1 cellular context compared by ENCODE assay signal in the genomic region with DNA sequence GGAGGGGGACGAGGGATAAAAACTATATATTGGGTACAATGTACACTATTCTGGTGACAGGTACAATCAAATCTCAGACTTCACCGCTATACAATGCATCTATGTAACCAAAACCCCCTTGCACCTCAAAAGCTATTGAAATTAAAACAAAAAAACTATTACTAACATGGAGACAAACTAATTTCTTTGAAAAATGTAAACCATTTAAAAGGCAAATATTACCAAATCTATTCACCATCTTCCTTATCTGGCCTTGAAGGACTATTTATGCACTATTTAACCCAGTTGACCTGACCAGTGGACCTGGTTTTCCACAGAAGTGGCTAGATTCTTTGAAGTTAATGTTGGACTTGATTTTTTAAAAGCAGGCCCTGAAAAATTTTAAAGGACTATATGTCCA.
TF ChIP-seq lines count a peak whose summit lies in the region.

No MANE protein-coding gene starts in this region.

TF ChIP-seq in HepG2, 621 proteins besides CTCF, POLR2A, EP300 and RAD21 (continued from another document and continues in another):
- TF ChIP-seq, protein P1, sequence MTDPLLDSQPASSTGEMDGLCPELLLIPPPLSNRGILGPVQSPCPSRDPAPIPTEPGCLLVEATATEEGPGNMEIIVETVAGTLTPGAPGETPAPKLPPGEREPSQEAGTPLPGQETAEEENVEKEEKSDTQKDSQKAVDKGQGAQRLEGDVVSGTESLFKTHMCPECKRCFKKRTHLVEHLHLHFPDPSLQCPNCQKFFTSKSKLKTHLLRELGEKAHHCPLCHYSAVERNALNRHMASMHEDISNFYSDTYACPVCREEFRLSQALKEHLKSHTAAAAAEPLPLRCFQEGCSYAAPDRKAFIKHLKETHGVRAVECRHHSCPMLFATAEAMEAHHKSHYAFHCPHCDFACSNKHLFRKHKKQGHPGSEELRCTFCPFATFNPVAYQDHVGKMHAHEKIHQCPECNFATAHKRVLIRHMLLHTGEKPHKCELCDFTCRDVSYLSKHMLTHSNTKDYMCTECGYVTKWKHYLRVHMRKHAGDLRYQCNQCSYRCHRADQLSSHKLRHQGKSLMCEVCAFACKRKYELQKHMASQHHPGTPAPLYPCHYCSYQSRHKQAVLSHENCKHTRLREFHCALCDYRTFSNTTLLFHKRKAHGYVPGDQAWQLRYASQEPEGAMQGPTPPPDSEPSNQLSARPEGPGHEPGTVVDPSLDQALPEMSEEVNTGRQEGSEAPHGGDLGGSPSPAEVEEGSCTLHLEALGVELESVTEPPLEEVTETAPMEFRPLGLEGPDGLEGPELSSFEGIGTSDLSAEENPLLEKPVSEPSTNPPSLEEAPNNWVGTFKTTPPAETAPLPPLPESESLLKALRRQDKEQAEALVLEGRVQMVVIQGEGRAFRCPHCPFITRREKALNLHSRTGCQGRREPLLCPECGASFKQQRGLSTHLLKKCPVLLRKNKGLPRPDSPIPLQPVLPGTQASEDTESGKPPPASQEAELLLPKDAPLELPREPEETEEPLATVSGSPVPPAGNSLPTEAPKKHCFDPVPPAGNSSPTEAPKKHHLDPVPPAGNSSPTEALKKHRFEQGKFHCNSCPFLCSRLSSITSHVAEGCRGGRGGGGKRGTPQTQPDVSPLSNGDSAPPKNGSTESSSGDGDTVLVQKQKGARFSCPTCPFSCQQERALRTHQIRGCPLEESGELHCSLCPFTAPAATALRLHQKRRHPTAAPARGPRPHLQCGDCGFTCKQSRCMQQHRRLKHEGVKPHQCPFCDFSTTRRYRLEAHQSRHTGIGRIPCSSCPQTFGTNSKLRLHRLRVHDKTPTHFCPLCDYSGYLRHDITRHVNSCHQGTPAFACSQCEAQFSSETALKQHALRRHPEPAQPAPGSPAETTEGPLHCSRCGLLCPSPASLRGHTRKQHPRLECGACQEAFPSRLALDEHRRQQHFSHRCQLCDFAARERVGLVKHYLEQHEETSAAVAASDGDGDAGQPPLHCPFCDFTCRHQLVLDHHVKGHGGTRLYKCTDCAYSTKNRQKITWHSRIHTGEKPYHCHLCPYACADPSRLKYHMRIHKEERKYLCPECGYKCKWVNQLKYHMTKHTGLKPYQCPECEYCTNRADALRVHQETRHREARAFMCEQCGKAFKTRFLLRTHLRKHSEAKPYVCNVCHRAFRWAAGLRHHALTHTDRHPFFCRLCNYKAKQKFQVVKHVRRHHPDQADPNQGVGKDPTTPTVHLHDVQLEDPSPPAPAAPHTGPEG (CRISPR knock-in tag; IDR thresholded peaks at IDR 0.05) = no peak
- TF ChIP-seq, protein P2, sequence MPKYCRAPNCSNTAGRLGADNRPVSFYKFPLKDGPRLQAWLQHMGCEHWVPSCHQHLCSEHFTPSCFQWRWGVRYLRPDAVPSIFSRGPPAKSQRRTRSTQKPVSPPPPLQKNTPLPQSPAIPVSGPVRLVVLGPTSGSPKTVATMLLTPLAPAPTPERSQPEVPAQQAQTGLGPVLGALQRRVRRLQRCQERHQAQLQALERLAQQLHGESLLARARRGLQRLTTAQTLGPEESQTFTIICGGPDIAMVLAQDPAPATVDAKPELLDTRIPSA (CRISPR knock-in tag; IDR thresholded peaks at IDR 0.05; ENCODE audit: borderline replicate concordance) = no peak
- TF ChIP-seq, protein P3, sequence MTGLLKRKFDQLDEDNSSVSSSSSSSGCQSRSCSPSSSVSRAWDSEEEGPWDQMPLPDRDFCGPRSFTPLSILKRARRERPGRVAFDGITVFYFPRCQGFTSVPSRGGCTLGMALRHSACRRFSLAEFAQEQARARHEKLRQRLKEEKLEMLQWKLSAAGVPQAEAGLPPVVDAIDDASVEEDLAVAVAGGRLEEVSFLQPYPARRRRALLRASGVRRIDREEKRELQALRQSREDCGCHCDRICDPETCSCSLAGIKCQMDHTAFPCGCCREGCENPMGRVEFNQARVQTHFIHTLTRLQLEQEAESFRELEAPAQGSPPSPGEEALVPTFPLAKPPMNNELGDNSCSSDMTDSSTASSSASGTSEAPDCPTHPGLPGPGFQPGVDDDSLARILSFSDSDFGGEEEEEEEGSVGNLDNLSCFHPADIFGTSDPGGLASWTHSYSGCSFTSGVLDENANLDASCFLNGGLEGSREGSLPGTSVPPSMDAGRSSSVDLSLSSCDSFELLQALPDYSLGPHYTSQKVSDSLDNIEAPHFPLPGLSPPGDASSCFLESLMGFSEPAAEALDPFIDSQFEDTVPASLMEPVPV (CRISPR knock-in tag; IDR thresholded peaks at IDR 0.05) = no peak
- TF ChIP-seq ZNF629 (CRISPR knock-in tag; conservative IDR thresholded peaks at IDR 0.05) = no peak
- TF ChIP-seq, protein P4, sequence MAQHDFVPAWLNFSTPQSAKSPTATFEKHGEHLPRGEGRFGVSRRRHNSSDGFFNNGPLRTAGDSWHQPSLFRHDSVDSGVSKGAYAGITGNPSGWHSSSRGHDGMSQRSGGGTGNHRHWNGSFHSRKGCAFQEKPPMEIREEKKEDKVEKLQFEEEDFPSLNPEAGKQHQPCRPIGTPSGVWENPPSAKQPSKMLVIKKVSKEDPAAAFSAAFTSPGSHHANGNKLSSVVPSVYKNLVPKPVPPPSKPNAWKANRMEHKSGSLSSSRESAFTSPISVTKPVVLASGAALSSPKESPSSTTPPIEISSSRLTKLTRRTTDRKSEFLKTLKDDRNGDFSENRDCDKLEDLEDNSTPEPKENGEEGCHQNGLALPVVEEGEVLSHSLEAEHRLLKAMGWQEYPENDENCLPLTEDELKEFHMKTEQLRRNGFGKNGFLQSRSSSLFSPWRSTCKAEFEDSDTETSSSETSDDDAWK (CRISPR knock-in tag; IDR thresholded peaks at IDR 0.05) = no peak
- TF ChIP-seq NR2F2 (IDR thresholded peaks at IDR 0.05; ENCODE audit: borderline replicate concordance, low read depth) = peak; percentile 91
- no peak for TF ChIP-seq NFIB (CRISPR knock-in tag; IDR thresholded peaks at IDR 0.05; ENCODE audit: borderline replicate concordance)
- TF ChIP-seq, protein P5, sequence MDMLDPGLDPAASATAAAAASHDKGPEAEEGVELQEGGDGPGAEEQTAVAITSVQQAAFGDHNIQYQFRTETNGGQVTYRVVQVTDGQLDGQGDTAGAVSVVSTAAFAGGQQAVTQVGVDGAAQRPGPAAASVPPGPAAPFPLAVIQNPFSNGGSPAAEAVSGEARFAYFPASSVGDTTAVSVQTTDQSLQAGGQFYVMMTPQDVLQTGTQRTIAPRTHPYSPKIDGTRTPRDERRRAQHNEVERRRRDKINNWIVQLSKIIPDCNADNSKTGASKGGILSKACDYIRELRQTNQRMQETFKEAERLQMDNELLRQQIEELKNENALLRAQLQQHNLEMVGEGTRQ (IDR thresholded peaks at IDR 0.05; ENCODE audit: low read depth, low read length) = no peak
- TF ChIP-seq, protein P5 (CRISPR knock-in tag; IDR thresholded peaks at IDR 0.05; ENCODE audit: borderline replicate concordance) = no peak
- no peak for TF ChIP-seq ARNT (IDR thresholded peaks at IDR 0.05)
- TF ChIP-seq, protein P6, sequence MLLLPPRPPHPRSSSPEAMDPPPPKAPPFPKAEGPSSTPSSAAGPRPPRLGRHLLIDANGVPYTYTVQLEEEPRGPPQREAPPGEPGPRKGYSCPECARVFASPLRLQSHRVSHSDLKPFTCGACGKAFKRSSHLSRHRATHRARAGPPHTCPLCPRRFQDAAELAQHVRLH (CRISPR knock-in tag; IDR thresholded peaks at IDR 0.05; ENCODE audit: borderline replicate concordance, low read depth) = no peak
- TF ChIP-seq NCOA5 (CRISPR knock-in tag; IDR thresholded peaks at IDR 0.05) = no peak
- TF ChIP-seq, protein P7, sequence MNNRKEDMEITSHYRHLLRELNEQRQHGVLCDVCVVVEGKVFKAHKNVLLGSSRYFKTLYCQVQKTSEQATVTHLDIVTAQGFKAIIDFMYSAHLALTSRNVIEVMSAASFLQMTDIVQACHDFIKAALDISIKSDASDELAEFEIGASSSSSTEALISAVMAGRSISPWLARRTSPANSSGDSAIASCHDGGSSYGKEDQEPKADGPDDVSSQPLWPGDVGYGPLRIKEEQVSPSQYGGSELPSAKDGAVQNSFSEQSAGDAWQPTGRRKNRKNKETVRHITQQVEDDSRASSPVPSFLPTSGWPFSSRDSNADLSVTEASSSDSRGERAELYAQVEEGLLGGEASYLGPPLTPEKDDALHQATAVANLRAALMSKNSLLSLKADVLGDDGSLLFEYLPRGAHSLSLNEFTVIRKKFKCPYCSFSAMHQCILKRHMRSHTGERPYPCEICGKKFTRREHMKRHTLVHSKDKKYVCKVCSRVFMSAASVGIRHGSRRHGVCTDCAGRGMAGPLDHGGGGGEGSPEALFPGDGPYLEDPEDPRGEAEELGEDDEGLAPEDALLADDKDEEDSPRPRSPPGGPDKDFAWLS (CRISPR knock-in tag; IDR thresholded peaks at IDR 0.05; ENCODE audit: borderline replicate concordance) = no peak
- no peak for TF ChIP-seq YY1 (IDR thresholded peaks at IDR 0.05; ENCODE audit: insufficient read depth, insufficient replicate concordance, low read depth, low read length)
- TF ChIP-seq ZNF329 (CRISPR knock-in tag; IDR thresholded peaks at IDR 0.05; ENCODE audit: low read depth) = no peak
- TF ChIP-seq, protein P8, sequence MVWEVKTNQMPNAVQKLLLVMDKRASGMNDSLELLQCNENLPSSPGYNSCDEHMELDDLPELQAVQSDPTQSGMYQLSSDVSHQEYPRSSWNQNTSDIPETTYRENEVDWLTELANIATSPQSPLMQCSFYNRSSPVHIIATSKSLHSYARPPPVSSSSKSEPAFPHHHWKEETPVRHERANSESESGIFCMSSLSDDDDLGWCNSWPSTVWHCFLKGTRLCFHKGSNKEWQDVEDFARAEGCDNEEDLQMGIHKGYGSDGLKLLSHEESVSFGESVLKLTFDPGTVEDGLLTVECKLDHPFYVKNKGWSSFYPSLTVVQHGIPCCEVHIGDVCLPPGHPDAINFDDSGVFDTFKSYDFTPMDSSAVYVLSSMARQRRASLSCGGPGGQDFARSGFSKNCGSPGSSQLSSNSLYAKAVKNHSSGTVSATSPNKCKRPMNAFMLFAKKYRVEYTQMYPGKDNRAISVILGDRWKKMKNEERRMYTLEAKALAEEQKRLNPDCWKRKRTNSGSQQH (CRISPR knock-in tag; IDR thresholded peaks at IDR 0.05; ENCODE audit: low read depth) = no peak
- no peak for TF ChIP-seq NONO (IDR thresholded peaks at IDR 0.05)
- no peak for TF ChIP-seq NONO (CRISPR knock-in tag; conservative IDR thresholded peaks at IDR 0.05)
- TF ChIP-seq, protein P9, sequence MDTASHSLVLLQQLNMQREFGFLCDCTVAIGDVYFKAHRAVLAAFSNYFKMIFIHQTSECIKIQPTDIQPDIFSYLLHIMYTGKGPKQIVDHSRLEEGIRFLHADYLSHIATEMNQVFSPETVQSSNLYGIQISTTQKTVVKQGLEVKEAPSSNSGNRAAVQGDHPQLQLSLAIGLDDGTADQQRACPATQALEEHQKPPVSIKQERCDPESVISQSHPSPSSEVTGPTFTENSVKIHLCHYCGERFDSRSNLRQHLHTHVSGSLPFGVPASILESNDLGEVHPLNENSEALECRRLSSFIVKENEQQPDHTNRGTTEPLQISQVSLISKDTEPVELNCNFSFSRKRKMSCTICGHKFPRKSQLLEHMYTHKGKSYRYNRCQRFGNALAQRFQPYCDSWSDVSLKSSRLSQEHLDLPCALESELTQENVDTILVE (CRISPR knock-in tag; IDR thresholded peaks at IDR 0.05) = no peak
- no peak for TF ChIP-seq ZNF569 (CRISPR knock-in tag; IDR thresholded peaks at IDR 0.05; ENCODE audit: borderline replicate concordance)
- TF ChIP-seq ZNF235 (CRISPR knock-in tag; IDR thresholded peaks at IDR 0.05; ENCODE audit: borderline replicate concordance) = no peak
- TF ChIP-seq, protein P10, sequence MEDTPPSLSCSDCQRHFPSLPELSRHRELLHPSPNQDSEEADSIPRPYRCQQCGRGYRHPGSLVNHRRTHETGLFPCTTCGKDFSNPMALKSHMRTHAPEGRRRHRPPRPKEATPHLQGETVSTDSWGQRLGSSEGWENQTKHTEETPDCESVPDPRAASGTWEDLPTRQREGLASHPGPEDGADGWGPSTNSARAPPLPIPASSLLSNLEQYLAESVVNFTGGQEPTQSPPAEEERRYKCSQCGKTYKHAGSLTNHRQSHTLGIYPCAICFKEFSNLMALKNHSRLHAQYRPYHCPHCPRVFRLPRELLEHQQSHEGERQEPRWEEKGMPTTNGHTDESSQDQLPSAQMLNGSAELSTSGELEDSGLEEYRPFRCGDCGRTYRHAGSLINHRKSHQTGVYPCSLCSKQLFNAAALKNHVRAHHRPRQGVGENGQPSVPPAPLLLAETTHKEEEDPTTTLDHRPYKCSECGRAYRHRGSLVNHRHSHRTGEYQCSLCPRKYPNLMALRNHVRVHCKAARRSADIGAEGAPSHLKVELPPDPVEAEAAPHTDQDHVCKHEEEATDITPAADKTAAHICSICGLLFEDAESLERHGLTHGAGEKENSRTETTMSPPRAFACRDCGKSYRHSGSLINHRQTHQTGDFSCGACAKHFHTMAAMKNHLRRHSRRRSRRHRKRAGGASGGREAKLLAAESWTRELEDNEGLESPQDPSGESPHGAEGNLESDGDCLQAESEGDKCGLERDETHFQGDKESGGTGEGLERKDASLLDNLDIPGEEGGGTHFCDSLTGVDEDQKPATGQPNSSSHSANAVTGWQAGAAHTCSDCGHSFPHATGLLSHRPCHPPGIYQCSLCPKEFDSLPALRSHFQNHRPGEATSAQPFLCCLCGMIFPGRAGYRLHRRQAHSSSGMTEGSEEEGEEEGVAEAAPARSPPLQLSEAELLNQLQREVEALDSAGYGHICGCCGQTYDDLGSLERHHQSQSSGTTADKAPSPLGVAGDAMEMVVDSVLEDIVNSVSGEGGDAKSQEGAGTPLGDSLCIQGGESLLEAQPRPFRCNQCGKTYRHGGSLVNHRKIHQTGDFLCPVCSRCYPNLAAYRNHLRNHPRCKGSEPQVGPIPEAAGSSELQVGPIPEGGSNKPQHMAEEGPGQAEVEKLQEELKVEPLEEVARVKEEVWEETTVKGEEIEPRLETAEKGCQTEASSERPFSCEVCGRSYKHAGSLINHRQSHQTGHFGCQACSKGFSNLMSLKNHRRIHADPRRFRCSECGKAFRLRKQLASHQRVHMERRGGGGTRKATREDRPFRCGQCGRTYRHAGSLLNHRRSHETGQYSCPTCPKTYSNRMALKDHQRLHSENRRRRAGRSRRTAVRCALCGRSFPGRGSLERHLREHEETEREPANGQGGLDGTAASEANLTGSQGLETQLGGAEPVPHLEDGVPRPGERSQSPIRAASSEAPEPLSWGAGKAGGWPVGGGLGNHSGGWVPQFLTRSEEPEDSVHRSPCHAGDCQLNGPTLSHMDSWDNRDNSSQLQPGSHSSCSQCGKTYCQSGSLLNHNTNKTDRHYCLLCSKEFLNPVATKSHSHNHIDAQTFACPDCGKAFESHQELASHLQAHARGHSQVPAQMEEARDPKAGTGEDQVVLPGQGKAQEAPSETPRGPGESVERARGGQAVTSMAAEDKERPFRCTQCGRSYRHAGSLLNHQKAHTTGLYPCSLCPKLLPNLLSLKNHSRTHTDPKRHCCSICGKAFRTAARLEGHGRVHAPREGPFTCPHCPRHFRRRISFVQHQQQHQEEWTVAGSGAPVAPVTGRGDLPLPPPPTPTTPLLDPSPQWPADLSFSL (CRISPR knock-in tag; IDR thresholded peaks at IDR 0.05) = no peak
- TF ChIP-seq NPAS2 (CRISPR knock-in tag; IDR thresholded peaks at IDR 0.05; ENCODE audit: borderline replicate concordance) = no peak
- no peak for TF ChIP-seq ZNF253 (CRISPR knock-in tag; IDR thresholded peaks at IDR 0.05; ENCODE audit: borderline replicate concordance)
- no peak for TF ChIP-seq KMT2B (CRISPR knock-in tag; IDR thresholded peaks at IDR 0.05)
- TF ChIP-seq CBX2 (IDR thresholded peaks at IDR 0.05; ENCODE audit: low read depth, low read length) = no peak
- TF ChIP-seq CBX2 (CRISPR knock-in tag; IDR thresholded peaks at IDR 0.05; ENCODE audit: low read depth) = no peak
- no peak for TF ChIP-seq BRD4 (CRISPR knock-in tag; IDR thresholded peaks at IDR 0.05)
